14 cellular contexts compared by ENCODE assay signal in the genomic region with DNA sequence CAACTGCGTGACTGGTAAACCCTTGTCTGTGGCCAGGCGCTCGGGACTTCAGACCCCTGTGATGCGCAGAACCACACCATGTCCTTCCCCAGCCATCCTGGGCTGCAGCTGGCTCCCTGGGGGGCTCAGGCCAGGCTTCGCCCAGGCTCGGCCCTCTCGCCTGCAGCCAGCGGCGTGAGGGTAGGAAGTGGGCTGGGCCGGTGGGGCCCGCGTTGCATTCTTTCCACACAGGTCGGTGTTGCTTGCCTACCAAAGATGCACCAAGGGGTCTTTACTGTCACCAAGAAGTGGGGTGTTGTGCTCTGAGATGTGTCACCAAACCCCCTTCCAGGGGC. TPM values are rescaled to one million over a fixed set of nuclear protein-coding genes. Genes with fewer than 3 reads are reported as not detected.
DNase-seq lines count a peak whose midpoint lies in the region; ATAC-seq and TF ChIP-seq lines count a peak whose summit lies in the region.
"Had no signal": no experiment of that assay in that cellular context is flagged by ENCODE, and none has a peak within 500 bp of the region (broad histone marks: within the 10 kb centered on the region; RNA-seq: fewer than 3 reads in every experiment).

No MANE protein-coding gene starts in this region.

- H3K27ac ChIP-seq in mammary epithelial cell (ENCODE audit: insufficient read depth, low read depth, low read length): no peak overlapping the region
- H3K27ac ChIP-seq: C4-2B, GM23248 had no signal

- BruUV-seq in mammary epithelial cell (replicated peaks; lab: Mats Ljungman, UMichigan): no TSS peak

- H3K4me3 Mint-ChIP-seq in activated naive CD4-positive, alpha-beta T cell treated with anti-CD3 and anti-CD28 coated beads, Interleukin-2, amount 10 ng/mL, durations not matched to agents 7 days and 5 days: no peak overlapping the region
- no peak overlapping the region for H3K4me3 Mint-ChIP-seq in stimulated activated effector memory CD8-positive, alpha-beta T cell treated with anti-CD3 and anti-CD28 coated beads, Interleukin-12 subunit alpha, Interleukin-12 subunit beta, amount 100 ng/mL, for 72 hours
- H3K4me3 Mint-ChIP-seq: CD4-positive, alpha-beta T cell had no signal

- H3K27me3 Mint-ChIP-seq in activated naive CD4-positive, alpha-beta T cell treated with anti-CD3 and anti-CD28 coated beads, Interleukin-2, amount 10 ng/mL, durations not matched to agents 7 days and 5 days: no peaks in the 10 kb centered on the region

- H3K9ac ChIP-seq in mammary epithelial cell (ENCODE audit: insufficient read depth, low read length): no peak overlapping the region
- H3K9ac ChIP-seq: GM23248 had no signal

- no peak overlapping the region for H3K4me3 ChIP-seq in H7 (ENCODE audit: insufficient read depth, low read depth, low read length)
- H3K4me3 ChIP-seq in mucosa of descending colon: no peak overlapping the region
- H3K4me3 ChIP-seq in mammary epithelial cell (replicated peaks in 1 of 3; ENCODE audit: insufficient read depth in 1 of 3, low read depth in 2 of 3, low read length in 3 of 3): no peak overlapping the region
- H3K4me3 ChIP-seq: GM23248 had no signal

- in situ Hi-C loops in mammary epithelial cell (cut with MboI; ENCODE audit: low sequenced_read_pairs in 2 of 2): no loop called here

- no peaks in the 10 kb centered on the region for H3K4me1 Mint-ChIP-seq in activated naive CD4-positive, alpha-beta T cell treated with anti-CD3 and anti-CD28 coated beads, Interleukin-2, amount 10 ng/mL, durations not matched to agents 7 days and 5 days
- H3K4me1 Mint-ChIP-seq in stimulated activated effector memory CD8-positive, alpha-beta T cell treated with anti-CD3 and anti-CD28 coated beads, Interleukin-12 subunit alpha, Interleukin-12 subunit beta, amount 100 ng/mL, for 72 hours: no peaks in the 10 kb centered on the region

- TF ChIP-seq CTCF in mucosa of descending colon (IDR thresholded peaks at IDR 0.05): no peak
- TF ChIP-seq CTCF in mammary epithelial cell (conservative IDR thresholded peaks at IDR 0.05 in 1 of 2, IDR thresholded peaks at IDR 0.05 in 1 of 2; ENCODE audit: extremely low read depth in 1 of 2, insufficient read depth in 1 of 2, low read depth in 1 of 2, low read length in 2 of 2): no peak

- no peak overlapping the region for H2AFZ ChIP-seq in mammary epithelial cell (ENCODE audit: low read depth, low read length)
- H2AFZ ChIP-seq: GM23248 had no signal

- H3K4me2 ChIP-seq in mammary epithelial cell (ENCODE audit: insufficient read depth, low read depth, low read length): no peak overlapping the region

- peak; percentile 7 for DNase-seq in activated naive CD4-positive, alpha-beta T cell treated with anti-CD3 and anti-CD28 coated beads, Interleukin-2, amount 10 ng/mL, durations not matched to agents 7 days and 5 days
- no peak for DNase-seq in activated naive CD4-positive, alpha-beta T cell treated with anti-CD3 and anti-CD28 coated beads, Interleukin-2, amount 50 U/mL, for 16 hours
- DNase-seq in H7 (peak; percentile 57), mucosa of descending colon (peak in 2 of 3 donors; percentile 13 to 25), NCI-H69 (lab: John Stamatoyannopoulos, UW) (no peak), mammary epithelial cell (no peak), AG08396 (ENCODE audit: low spot score) (no peak)
- no peak for DNase-seq in stimulated activated effector memory CD8-positive, alpha-beta T cell treated with anti-CD3 and anti-CD28 coated beads, Interleukin-12 subunit alpha, Interleukin-12 subunit beta, amount 100 ng/mL, for 72 hours (ENCODE audit: low spot score in 2 of 2)
- DNase-seq: AML-193; CD4-positive, alpha-beta T cell; GM23248; HCEC 1CT had no signal

- CTCF ChIA-PET in activated naive CD4-positive, alpha-beta T cell treated with anti-CD3 and anti-CD28 coated beads, Interleukin-2, amount 10 ng/mL, durations not matched to agents 7 days and 5 days (lab: Charles Lee): no interaction called here
- CTCF ChIA-PET in mammary epithelial cell (lab: Charles Lee; ENCODE audit: low non-redundant PET): no interaction called here

- 96% methylated on average over 6 of the region's 13 CpGs for WGBS in mammary epithelial cell (ENCODE audit: low coverage, missing lambda C conversion rate)

- no peaks in the 10 kb centered on the region for H3K79me2 ChIP-seq in mammary epithelial cell (ENCODE audit: insufficient read depth, low read length)

- H3K4me1 ChIP-seq in mucosa of descending colon (ENCODE audit: low read depth): no peaks in the 10 kb centered on the region
- no peaks in the 10 kb centered on the region for H3K4me1 ChIP-seq in mammary epithelial cell (ENCODE audit: insufficient read depth, low read length)
- H3K4me1 ChIP-seq: Caco-2 had no signal

- H3K27me3 ChIP-seq in H7 (ENCODE audit: control insufficient read depth, insufficient read depth, low read length) (no peaks in the 10 kb centered on the region), mammary epithelial cell (ENCODE audit: insufficient read depth, low read length) (no peaks in the 10 kb centered on the region)

- no peaks in the 10 kb centered on the region for H3K36me3 Mint-ChIP-seq in activated naive CD4-positive, alpha-beta T cell treated with anti-CD3 and anti-CD28 coated beads, Interleukin-2, amount 10 ng/mL, durations not matched to agents 7 days and 5 days
- no peaks in the 10 kb centered on the region for H3K36me3 Mint-ChIP-seq in stimulated activated effector memory CD8-positive, alpha-beta T cell treated with anti-CD3 and anti-CD28 coated beads, Interleukin-12 subunit alpha, Interleukin-12 subunit beta, amount 100 ng/mL, for 72 hours

- H3K9me3 ChIP-seq in mucosa of descending colon: no peaks in the 10 kb centered on the region
- no peaks in the 10 kb centered on the region for H3K9me3 ChIP-seq in mammary epithelial cell (replicated peaks; ENCODE audit: insufficient read depth, low read length)
- H3K9me3 ChIP-seq: Caco-2 had no signal

- H4K20me1 ChIP-seq in mammary epithelial cell (ENCODE audit: insufficient read depth, low read length): no peaks in the 10 kb centered on the region

- no peaks in the 10 kb centered on the region for H3K9me3 Mint-ChIP-seq in activated naive CD4-positive, alpha-beta T cell treated with anti-CD3 and anti-CD28 coated beads, Interleukin-2, amount 10 ng/mL, durations not matched to agents 7 days and 5 days
- no peaks in the 10 kb centered on the region for H3K9me3 Mint-ChIP-seq in stimulated activated effector memory CD8-positive, alpha-beta T cell treated with anti-CD3 and anti-CD28 coated beads, Interleukin-12 subunit alpha, Interleukin-12 subunit beta, amount 100 ng/mL, for 72 hours
- H3K9me3 Mint-ChIP-seq: CD4-positive, alpha-beta T cell had no signal

- no peak overlapping the region for H3K27ac Mint-ChIP-seq in activated naive CD4-positive, alpha-beta T cell treated with anti-CD3 and anti-CD28 coated beads, Interleukin-2, amount 10 ng/mL, durations not matched to agents 7 days and 5 days
- H3K27ac Mint-ChIP-seq in stimulated activated effector memory CD8-positive, alpha-beta T cell treated with anti-CD3 and anti-CD28 coated beads, Interleukin-12 subunit alpha, Interleukin-12 subunit beta, amount 100 ng/mL, for 72 hours: no peak overlapping the region
- H3K27ac Mint-ChIP-seq: CD4-positive, alpha-beta T cell had no signal

- intact Hi-C loops in mucosa of descending colon (cut with DNase I, micrococcal nuclease) (no loop called here), mammary epithelial cell (cut with micrococcal nuclease) (loop anchor here (5.0 kb wide), 1 partner anchor 552 kb away; no protein-coding TSS in a partner anchor)

- ATAC-seq in mucosa of descending colon: no peak
- ATAC-seq in stimulated activated effector memory CD8-positive, alpha-beta T cell treated with anti-CD3 and anti-CD28 coated beads, Interleukin-12 subunit alpha, Interleukin-12 subunit beta, amount 100 ng/mL, for 72 hours: peak; percentile 9

- H3K36me3 ChIP-seq in H7 (replicated peaks; ENCODE audit: control insufficient read depth, insufficient read depth, low read length) (no peaks in the 10 kb centered on the region), mucosa of descending colon (ENCODE audit: low read depth) (no peaks in the 10 kb centered on the region), mammary epithelial cell (ENCODE audit: insufficient read depth, low read length) (no peaks in the 10 kb centered on the region)

- dilution Hi-C loops in mammary epithelial cell (cut with HindIII; ENCODE audit: low sequenced_read_pairs): no loop called here

RNA-seq across cellular contexts. Expression of a gene that starts 48.3 kb away (rescaled TPM):
- total RNA-seq in H7 (2014; rRNA removed; shearing (Covaris generic)): 123 and 154 TPM in 2 replicates
- total RNA-seq in mucosa of descending colon: 10 to 100 TPM; 36.1 to 75.7 (median 56.1) TPM
- 10 to 100 TPM; 13.3 to 18.4 TPM for total RNA-seq in mammary epithelial cell
- polyA plus RNA-seq in mammary epithelial cell: 14.8 TPM
- polyA minus RNA-seq in mammary epithelial cell: 15.6 TPM

Comparison
In these comparisons a context has a peak if more than half of its experiments do, and no peak if none do; other contexts are left out.
1. DNase-seq: peak in activated naive CD4-positive, alpha-beta T cell treated with anti-CD3 and anti-CD28 coated beads, Interleukin-2, amount 10 ng/mL, durations not matched to agents 7 days and 5 days (single experiment), H7 (single experiment) and mucosa of descending colon (2 of 3); none in activated naive CD4-positive, alpha-beta T cell treated with anti-CD3 and anti-CD28 coated beads, Interleukin-2, amount 50 U/mL, for 16 hours (single experiment), stimulated activated effector memory CD8-positive, alpha-beta T cell treated with anti-CD3 and anti-CD28 coated beads, Interleukin-12 subunit alpha, Interleukin-12 subunit beta, amount 100 ng/mL, for 72 hours (0 of 2), NCI-H69 (single experiment), mammary epithelial cell (single experiment) and AG08396 (single experiment).